ENCODE assay signal across 1 cellular context in genomic region chr2:201953880-201954279, GRCh38.
TF ChIP-seq lines count a peak whose summit lies in the region.

No MANE protein-coding gene starts in this region.

TF ChIP-seq in IMR-90, 13 proteins besides CTCF, POLR2A, EP300 and RAD21:
- no peak for TF ChIP-seq USF2 (IDR thresholded peaks at IDR 0.05; ENCODE audit: low read depth, low read length)
- TF ChIP-seq MAFK (IDR thresholded peaks at IDR 0.05; ENCODE audit: low read depth, low read length), result no peak
- no peak for TF ChIP-seq SMC3 (IDR thresholded peaks at IDR 0.05; ENCODE audit: low read depth, low read length)
- no peak for TF ChIP-seq ELK1 (IDR thresholded peaks at IDR 0.05; ENCODE audit: borderline replicate concordance, low read depth, low read length)
- no peak for TF ChIP-seq CHD1 (IDR thresholded peaks at IDR 0.05; ENCODE audit: low read depth, low read length)
- no peak for TF ChIP-seq FOS (IDR thresholded peaks at IDR 0.05; ENCODE audit: low read depth, low read length)
- no peak for TF ChIP-seq NFE2L2 (IDR thresholded peaks at IDR 0.05; ENCODE audit: low read depth, low read length)
- TF ChIP-seq MAZ (IDR thresholded peaks at IDR 0.05; ENCODE audit: borderline replicate concordance, low read depth, low read length), result no peak
- no peak for TF ChIP-seq CEBPB (IDR thresholded peaks at IDR 0.05; ENCODE audit: low read depth, low read length)
- no peak for TF ChIP-seq BHLHE40 (IDR thresholded peaks at IDR 0.05; ENCODE audit: low read depth, low read length)
- TF ChIP-seq MXI1 (IDR thresholded peaks at IDR 0.05; ENCODE audit: borderline replicate concordance, low read depth, low read length), result no peak
- no peak for TF ChIP-seq RCOR1 (IDR thresholded peaks at IDR 0.05; ENCODE audit: insufficient replicate concordance, low read length)
